1 cellular context compared by ENCODE assay signal in genomic region chr5:77454123-77454522, GRCh38.
TF ChIP-seq lines count a peak whose summit lies in the region.

No MANE protein-coding gene starts in this region.

TF ChIP-seq in K562, 482 proteins besides CTCF, POLR2A, EP300 and RAD21 (continued from another document):
- TF ChIP-seq TFE3 (CRISPR knock-in tag; IDR thresholded peaks at IDR 0.05) (peak; percentile 44), ZNF77 (CRISPR knock-in tag; IDR thresholded peaks at IDR 0.05) (no peak)
